Comparison of ENCODE assay signal across 8 cellular contexts in the genomic region with DNA sequence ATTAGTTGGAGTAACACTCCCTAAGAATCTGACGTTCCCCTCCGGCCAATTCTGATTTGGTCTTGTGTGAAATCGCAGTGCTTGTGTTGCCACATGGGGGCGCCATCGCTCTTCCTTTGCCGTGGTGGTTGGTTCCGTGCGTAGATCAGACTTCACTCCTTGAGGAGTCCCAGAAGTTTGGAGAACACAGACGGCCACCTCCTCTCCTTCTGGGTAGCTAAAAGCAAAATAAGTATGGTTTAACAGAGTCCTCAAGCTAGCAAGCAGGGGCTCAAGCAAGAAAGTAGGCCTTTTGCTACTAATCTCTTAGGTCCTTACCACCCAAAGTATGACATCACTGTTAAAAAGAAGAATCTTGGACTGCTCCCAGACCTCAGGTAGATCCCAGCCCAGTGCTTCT. TPM values are rescaled to one million over a fixed set of nuclear protein-coding genes. Genes with fewer than 3 reads are reported as not detected.
DNase-seq lines count a peak whose midpoint lies in the region; ATAC-seq lines count a peak whose summit lies in the region.

No MANE protein-coding gene starts in this region.

- no peaks in the 10 kb centered on the region for H3K27me3 Mint-ChIP-seq in activated CD4-positive, alpha-beta T cell treated with anti-CD3 and anti-CD28 coated beads for 36 hours

- DNase-seq in DMS 273 treated with DMSO at 0.1 percent for 48 hours (lab: John Stamatoyannopoulos, UW) (peak; percentile 52), NCI-H510A treated with DMSO at 0.1 percent for 48 hours (lab: John Stamatoyannopoulos, UW) (peak; percentile 64), cerebellum (ENCODE audit: low spot score) (peak; percentile 67), left kidney (ENCODE audit: low read depth, low spot score) (peak; percentile 92)
- DNase-seq in activated CD4-positive, alpha-beta T cell treated with anti-CD3 and anti-CD28 coated beads for 36 hours: peak; percentile 91
- DNase-seq in stimulated activated CD4-positive, alpha-beta T cell treated with anti-CD3 and anti-CD28 coated beads, Interleukin-4, amount 100 ng/mL, for 1 hour: peak; percentile 83

- H3K9me3 Mint-ChIP-seq in activated CD4-positive, alpha-beta T cell treated with anti-CD3 and anti-CD28 coated beads for 36 hours (ENCODE audit: low read depth): no peaks in the 10 kb centered on the region

- peak; percentile 38 for ATAC-seq in HG02610 (IDR thresholded peaks at IDR 0.05; ENCODE audit: unreplicated experiment)
- ATAC-seq in activated CD4-positive, alpha-beta T cell treated with anti-CD3 and anti-CD28 coated beads for 36 hours: peak; percentile 64
- ATAC-seq in GM21619 (IDR thresholded peaks at IDR 0.05; ENCODE audit: unreplicated experiment): no peak

- H3K36me3 Mint-ChIP-seq in activated CD4-positive, alpha-beta T cell treated with anti-CD3 and anti-CD28 coated beads for 36 hours (ENCODE audit: low read depth): peaks cover under 1% of the 10 kb centered on the region

- H3K4me1 Mint-ChIP-seq in activated CD4-positive, alpha-beta T cell treated with anti-CD3 and anti-CD28 coated beads for 36 hours: peaks cover 29% of the 10 kb centered on the region

- no peak overlapping the region for H3K4me3 Mint-ChIP-seq in activated CD4-positive, alpha-beta T cell treated with anti-CD3 and anti-CD28 coated beads for 36 hours

- H3K27ac Mint-ChIP-seq in activated CD4-positive, alpha-beta T cell treated with anti-CD3 and anti-CD28 coated beads for 36 hours: no peak overlapping the region

- intact Hi-C loops in activated CD4-positive, alpha-beta T cell treated with anti-CD3 and anti-CD28 coated beads for 36 hours (cut with DNase I, micrococcal nuclease): loop anchor here (1.0 to 5.0 kb wide), 10 partner anchors 106 to 833 kb away; no protein-coding TSS in a partner anchor

- POLR2A ChIA-PET in activated CD4-positive, alpha-beta T cell treated with anti-CD3 and anti-CD28 coated beads for 36 hours (lab: Charles Lee): no interaction called here

- CTCF ChIA-PET in activated CD4-positive, alpha-beta T cell treated with anti-CD3 and anti-CD28 coated beads for 36 hours (lab: Charles Lee): interaction anchor here (0.6 to 1.8 kb wide), 17 partner anchors 9 to 414 kb away, joined by 3 to 12 read pairs (median 3); no protein-coding TSS in a partner anchor

RNA-seq across cellular contexts. Expression of a gene that starts 59.5 kb away (rescaled TPM):
- total RNA-seq in activated CD4-positive, alpha-beta T cell treated with anti-CD3 and anti-CD28 coated beads for 36 hours: 100 to 1,000 TPM; 243 to 268 TPM
- total RNA-seq in cerebellum: 86.4 TPM
